ENCODE assay signal across 10 cellular contexts in genomic region chr15:101138913-101139880, GRCh38.
DNase-seq lines count a peak whose midpoint lies in the region; ATAC-seq and TF ChIP-seq lines count a peak whose summit lies in the region.
"Had no signal": no experiment of that assay in that cellular context is flagged by ENCODE, and none has a peak within 500 bp of the region (broad histone marks: within the 10 kb centered on the region; RNA-seq: fewer than 3 reads in every experiment).

No MANE protein-coding gene starts in this region.

- H3K4me3 ChIP-seq in MM.1S (ENCODE audit: low read length) (no peak overlapping the region), mesodermal cell (ENCODE audit: extremely low read depth, insufficient read depth, low read length, poor library complexity, severe bottlenecking) (no peak overlapping the region), sigmoid colon (no peak overlapping the region), vagina (no peak overlapping the region)

- peaks cover 19% of the 10 kb centered on the region for H3F3A ChIP-seq in MM.1S (ENCODE audit: insufficient read depth, low read length)

- intact Hi-C loops in sigmoid colon (cut with DNase I) = no loop called here
- intact Hi-C loops in vagina (cut with DNase I) = no loop called here

- TF ChIP-seq EP300 in sigmoid colon (IDR thresholded peaks at IDR 0.05) = no peak

- H3K4me1 ChIP-seq in MM.1S (ENCODE audit: low read length) = peaks cover 57% of the 10 kb centered on the region
- peaks cover 26% of the 10 kb centered on the region for H3K4me1 ChIP-seq in mesodermal cell (ENCODE audit: control insufficient read depth, insufficient read depth, low read length, poor library complexity, severe bottlenecking)
- H3K4me1 ChIP-seq in sigmoid colon = no peaks in the 10 kb centered on the region
- peaks cover 4% of the 10 kb centered on the region for H3K4me1 ChIP-seq in vagina

- H3K36me3 ChIP-seq in MM.1S (replicated peaks; ENCODE audit: insufficient read depth, low read length) = no peaks in the 10 kb centered on the region
- H3K36me3 ChIP-seq in mesodermal cell (ENCODE audit: control insufficient read depth, insufficient read depth, low read length) = no peaks in the 10 kb centered on the region
- H3K36me3 ChIP-seq in sigmoid colon = no peaks in the 10 kb centered on the region
- no peaks in the 10 kb centered on the region for H3K36me3 ChIP-seq in vagina

- no peaks in the 10 kb centered on the region for H4K20me1 ChIP-seq in MM.1S (ENCODE audit: insufficient read depth, low read length)

- H3K27ac ChIP-seq in MM.1S (ENCODE audit: low read length) = peak overlapping the region; percentile 70
- H3K27ac ChIP-seq in mesodermal cell (ENCODE audit: low read depth, low read length, severe bottlenecking) = peak overlapping the region; percentile 62
- no peak overlapping the region for H3K27ac ChIP-seq in sigmoid colon
- H3K27ac ChIP-seq in vagina = no peak overlapping the region

- no peaks in the 10 kb centered on the region for H3K9me2 ChIP-seq in MM.1S (replicated peaks; ENCODE audit: insufficient read depth, low read length)

- TF ChIP-seq CTCF in MM.1S (IDR thresholded peaks at IDR 0.05; ENCODE audit: low read length) = no peak
- no peak for TF ChIP-seq CTCF in sigmoid colon (IDR thresholded peaks at IDR 0.05)
- no peak for TF ChIP-seq CTCF in vagina (IDR thresholded peaks at IDR 0.05)

- peak overlapping the region; percentile 31 for H3K9ac ChIP-seq in MM.1S (ENCODE audit: low read length)

- peak overlapping the region; percentile 59 for H3K4me2 ChIP-seq in MM.1S (ENCODE audit: low read depth, low read length)

- 70 to 83% methylated on average over 15 to 18 of the region's 22 CpGs for WGBS in mesodermal cell (ENCODE audit: insufficient coverage in 2 of 2), 2 experiments
- 81 to 88% methylated on average over 22 of the region's 22 CpGs for WGBS in sigmoid colon, 2 donors

- TF ChIP-seq POLR2A in sigmoid colon (IDR thresholded peaks at IDR 0.05) (no peak), vagina (IDR thresholded peaks at IDR 0.05) (no peak)

- DNase-seq in MM.1S (peak; percentile 70), SW 1271 (lab: John Stamatoyannopoulos, UW) (no peak), NCI-H1105 (lab: John Stamatoyannopoulos, UW) (no peak), sigmoid colon (no peak), vagina (ENCODE audit: extremely low spot score in 2 of 2) (no peak)
- DNase-seq: activated CD4-positive, alpha-beta memory T cell treated with anti-CD3 and anti-CD28 coated beads, Interleukin-2, amount 10 ng/mL, durations not matched to agents 7 days and 5 days; NCI-H1436 treated with DMSO at 0.1 percent for 48 hours had no signal

- peak overlapping the region; percentile 25 for H2AFZ ChIP-seq in MM.1S (ENCODE audit: low read length)

- peak; percentile 36 for ATAC-seq in GM18520 (IDR thresholded peaks at IDR 0.05; ENCODE audit: unreplicated experiment)
- peak; percentile 60 for ATAC-seq in HG02588 (IDR thresholded peaks at IDR 0.05; ENCODE audit: unreplicated experiment)

- peaks cover 7% of the 10 kb centered on the region; the same call in 1 of the 2 replicates for H3K79me2 ChIP-seq in MM.1S (ENCODE audit: low read length)

- no peaks in the 10 kb centered on the region for H3K9me3 ChIP-seq in MM.1S (replicated peaks; ENCODE audit: insufficient read depth, low read length)
- H3K9me3 ChIP-seq in mesodermal cell (ENCODE audit: control insufficient read depth, low read length) = no peaks in the 10 kb centered on the region
- no peaks in the 10 kb centered on the region for H3K9me3 ChIP-seq in sigmoid colon
- H3K9me3 ChIP-seq in vagina = no peaks in the 10 kb centered on the region

- no peaks in the 10 kb centered on the region for H3K27me3 ChIP-seq in MM.1S (replicated peaks; ENCODE audit: insufficient read depth, low read length)
- no peaks in the 10 kb centered on the region for H3K27me3 ChIP-seq in sigmoid colon
- no peaks in the 10 kb centered on the region for H3K27me3 ChIP-seq in vagina

Comparison
In these comparisons a context has a peak if more than half of its experiments do, and no peak if none do; other contexts are left out.
1. H3K27ac ChIP-seq: peak in MM.1S (single experiment) and mesodermal cell (single experiment); none in sigmoid colon (0 of 4) and vagina (single experiment).